Comparison of ENCODE assay signal across 8 cellular contexts in genomic region chr12:13208533-13209278, GRCh38. TPM values are rescaled to one million over a fixed set of nuclear protein-coding genes. Genes with fewer than 3 reads are reported as not detected.
DNase-seq lines count a peak whose midpoint lies in the region; ATAC-seq and TF ChIP-seq lines count a peak whose summit lies in the region.

No MANE protein-coding gene starts in this region.

- no peak for DNase-seq in AG10803 (ENCODE audit: low read depth)
- DNase-seq in HT-29 (ENCODE audit: low spot score), result peak; percentile 62
- peak; percentile 63 for DNase-seq in astrocyte of the hippocampus (ENCODE audit: low read depth, low spot score)
- DNase-seq in lower lobe of right lung, result no peak
- DNase-seq in T-helper 1 cell, result no peak
- no peak for DNase-seq in activated gamma-delta T cell (lab: John Stamatoyannopoulos, UW)
- DNase-seq in immature natural killer cell, result no peak

- peak overlapping the region; percentile 53 for H3K27ac ChIP-seq in lower lobe of right lung

- intact Hi-C loops in lower lobe of right lung (cut with DNase I), result no loop called here

- peaks cover 0 to 11% (median 2%) of the 10 kb centered on the region in 3 donors for H3K27me3 Mint-ChIP-seq in immature natural killer cell (ENCODE audit: low read depth in 3 of 3)

- H3K4me3 ChIP-seq in AG10803 (ENCODE audit: low read length), result no peak overlapping the region
- no peak overlapping the region for H3K4me3 ChIP-seq in lower lobe of right lung

- no peak overlapping the region for H3K27ac Mint-ChIP-seq in immature natural killer cell

- peaks cover 79% of the 10 kb centered on the region for H3K4me1 ChIP-seq in lower lobe of right lung

- ATAC-seq in lower lobe of right lung (peak; percentile 40 to 69), HG03095 (IDR thresholded peaks at IDR 0.05; ENCODE audit: unreplicated experiment) (no peak)

- no peaks in the 10 kb centered on the region for H3K27me3 ChIP-seq in lower lobe of right lung (ENCODE audit: low read depth)

- TF ChIP-seq CTCF in AG10803 (conservative IDR thresholded peaks at IDR 0.05; ENCODE audit: low read length) (peak; percentile 60), lower lobe of right lung (IDR thresholded peaks at IDR 0.05) (peak; percentile 45)

- H3K9me3 ChIP-seq in lower lobe of right lung, result no peaks in the 10 kb centered on the region

- peaks cover 23% of the 10 kb centered on the region for H3K36me3 ChIP-seq in lower lobe of right lung

- no peak overlapping the region for H3K4me3 Mint-ChIP-seq in immature natural killer cell

- no peaks in the 10 kb centered on the region for H3K4me1 Mint-ChIP-seq in immature natural killer cell

- H3K9me3 Mint-ChIP-seq in immature natural killer cell, result no peaks in the 10 kb centered on the region

- no peaks in the 10 kb centered on the region for H3K36me3 Mint-ChIP-seq in immature natural killer cell

RNA-seq across cellular contexts. Expression of gene EMP1, which starts 12.2 kb away (rescaled TPM):
- 33.4 and 40.3 TPM in 2 replicates for total RNA-seq in HT-29 (2014; rRNA removed; shearing (Covaris generic))
- total RNA-seq in lower lobe of right lung, result 195 TPM
- 1 to 10 TPM in 2 of 3 donors, under 1 TPM in 1; 0.04 to 1.5 (median 1.3) TPM for polyA plus RNA-seq in immature natural killer cell

Comparison
In these comparisons a context has a peak if more than half of its experiments do, and no peak if none do; other contexts are left out.
1. DNase-seq: peak in HT-29 (single experiment) and astrocyte of the hippocampus (single experiment); none in AG10803 (single experiment), lower lobe of right lung (single experiment), T-helper 1 cell (0 of 5), activated gamma-delta T cell (single experiment) and immature natural killer cell (0 of 3).